1 cellular context compared by ENCODE assay signal in genomic region chr17:63841350-63842172, GRCh38.
TF ChIP-seq lines count a peak whose summit lies in the region.

No MANE protein-coding gene starts in this region.

TF ChIP-seq in HepG2, 621 proteins besides CTCF, POLR2A, EP300 and RAD21 (continued from another document):
- TF ChIP-seq, protein P1, sequence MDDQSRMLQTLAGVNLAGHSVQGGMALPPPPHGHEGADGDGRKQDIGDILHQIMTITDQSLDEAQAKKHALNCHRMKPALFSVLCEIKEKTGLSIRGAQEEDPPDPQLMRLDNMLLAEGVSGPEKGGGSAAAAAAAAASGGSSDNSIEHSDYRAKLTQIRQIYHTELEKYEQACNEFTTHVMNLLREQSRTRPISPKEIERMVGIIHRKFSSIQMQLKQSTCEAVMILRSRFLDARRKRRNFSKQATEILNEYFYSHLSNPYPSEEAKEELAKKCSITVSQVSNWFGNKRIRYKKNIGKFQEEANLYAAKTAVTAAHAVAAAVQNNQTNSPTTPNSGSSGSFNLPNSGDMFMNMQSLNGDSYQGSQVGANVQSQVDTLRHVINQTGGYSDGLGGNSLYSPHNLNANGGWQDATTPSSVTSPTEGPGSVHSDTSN (CRISPR knock-in tag; IDR thresholded peaks at IDR 0.05; ENCODE audit: borderline replicate concordance) = peak; percentile 39; the same call in 1 of the 2 replicates
- TF ChIP-seq GATAD2A (CRISPR knock-in tag; IDR thresholded peaks at IDR 0.05) (no peak), ZNF292 (CRISPR knock-in tag; IDR thresholded peaks at IDR 0.05; ENCODE audit: borderline replicate concordance, low read depth) (peak; percentile 83), ZNF792 (CRISPR knock-in tag; IDR thresholded peaks at IDR 0.05) (no peak), ARNTL (CRISPR knock-in tag; IDR thresholded peaks at IDR 0.05) (no peak), SMAD9 (CRISPR knock-in tag; IDR thresholded peaks at IDR 0.05) (no peak), RFXAP (CRISPR knock-in tag; IDR thresholded peaks at IDR 0.05; ENCODE audit: borderline replicate concordance) (0 out of 2 replicates have a peak, but pooled peaks have one; percentile 46), TFDP1 (CRISPR knock-in tag; IDR thresholded peaks at IDR 0.05; ENCODE audit: borderline replicate concordance) (no peak), ZFY (CRISPR knock-in tag; IDR thresholded peaks at IDR 0.05) (peak; percentile 62), BORCS8-MEF2B (CRISPR knock-in tag; IDR thresholded peaks at IDR 0.05) (0 out of 2 replicates have a peak, but pooled peaks have one; percentile 18), ZBTB3 (CRISPR knock-in tag; IDR thresholded peaks at IDR 0.05; ENCODE audit: borderline replicate concordance, low read depth) (no peak), DPF2 (CRISPR knock-in tag; IDR thresholded peaks at IDR 0.05; ENCODE audit: borderline replicate concordance, low read depth) (0 out of 2 replicates have a peak, but pooled peaks have one; percentile 19), NFATC3 (CRISPR knock-in tag; IDR thresholded peaks at IDR 0.05) (0 out of 2 replicates have a peak, but pooled peaks have one; percentile 36), JUNB (CRISPR knock-in tag; IDR thresholded peaks at IDR 0.05; ENCODE audit: borderline replicate concordance) (no peak), JARID2 (CRISPR knock-in tag; IDR thresholded peaks at IDR 0.05; ENCODE audit: insufficient replicate concordance) (no peak), KLF13 (CRISPR knock-in tag; IDR thresholded peaks at IDR 0.05) (no peak), ONECUT2 (CRISPR knock-in tag; IDR thresholded peaks at IDR 0.05) (0 out of 2 replicates have a peak, but pooled peaks have one; percentile 13), MZF1 (CRISPR knock-in tag; IDR thresholded peaks at IDR 0.05; ENCODE audit: borderline replicate concordance) (0 out of 2 replicates have a peak, but pooled peaks have one; percentile 72), ZFAT (CRISPR knock-in tag; conservative IDR thresholded peaks at IDR 0.05) (no peak), TGIF2 (CRISPR knock-in tag; IDR thresholded peaks at IDR 0.05) (peak; percentile 37), HCFC1 (IDR thresholded peaks at IDR 0.05; ENCODE audit: low read depth, low read length) (0 out of 2 replicates have a peak, but pooled peaks have one; percentile 9), ZNF350 (CRISPR knock-in tag; IDR thresholded peaks at IDR 0.05; ENCODE audit: borderline replicate concordance, low read depth) (peak; percentile 73; the same call in 1 of the 2 replicates)
- TF ChIP-seq, protein P2, sequence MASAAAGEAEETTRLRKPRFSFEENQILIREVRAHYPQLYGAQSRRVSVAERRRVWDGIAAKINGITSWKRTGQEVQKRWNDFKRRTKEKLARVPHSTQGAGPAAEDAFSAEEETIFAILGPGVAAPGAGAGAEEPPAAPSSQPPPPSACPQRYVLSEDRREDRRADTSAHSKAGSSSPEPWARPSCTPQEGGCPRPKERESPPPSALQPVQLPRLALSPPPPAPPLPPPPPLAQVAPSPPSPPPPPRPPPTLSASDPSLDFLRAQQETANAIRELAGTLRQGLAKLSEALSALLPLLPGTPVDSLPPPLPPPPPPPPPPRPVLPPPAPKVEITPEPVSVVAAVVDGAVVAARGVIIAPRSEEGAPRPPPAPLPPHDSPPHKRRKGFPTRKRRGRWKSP (CRISPR knock-in tag; IDR thresholded peaks at IDR 0.05) = 0 out of 2 replicates have a peak, but pooled peaks have one; percentile 43
- TF ChIP-seq, protein P3, sequence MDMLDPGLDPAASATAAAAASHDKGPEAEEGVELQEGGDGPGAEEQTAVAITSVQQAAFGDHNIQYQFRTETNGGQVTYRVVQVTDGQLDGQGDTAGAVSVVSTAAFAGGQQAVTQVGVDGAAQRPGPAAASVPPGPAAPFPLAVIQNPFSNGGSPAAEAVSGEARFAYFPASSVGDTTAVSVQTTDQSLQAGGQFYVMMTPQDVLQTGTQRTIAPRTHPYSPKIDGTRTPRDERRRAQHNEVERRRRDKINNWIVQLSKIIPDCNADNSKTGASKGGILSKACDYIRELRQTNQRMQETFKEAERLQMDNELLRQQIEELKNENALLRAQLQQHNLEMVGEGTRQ (IDR thresholded peaks at IDR 0.05; ENCODE audit: low read depth, low read length) = no peak
- TF ChIP-seq, protein P3 (CRISPR knock-in tag; IDR thresholded peaks at IDR 0.05; ENCODE audit: borderline replicate concordance) = no peak
